In genomic region chr7:82740246-82740848, GRCh38 we compare ENCODE assay signal across 9 cellular contexts.
DNase-seq lines count a peak whose midpoint lies in the region; ATAC-seq and TF ChIP-seq lines count a peak whose summit lies in the region.
"Had no signal": no experiment of that assay in that cellular context is flagged by ENCODE, and none has a peak within 500 bp of the region (broad histone marks: within the 10 kb centered on the region; RNA-seq: fewer than 3 reads in every experiment).

No MANE protein-coding gene starts in this region.

- no peaks in the 10 kb centered on the region for H3K27me3 ChIP-seq in body of pancreas
- no peaks in the 10 kb centered on the region for H3K27me3 ChIP-seq in CD4-positive, alpha-beta memory T cell (ENCODE audit: insufficient read depth, low read length)

- H3K9me3 ChIP-seq in HEK293 (ENCODE audit: control insufficient read depth, insufficient read depth, low read depth, low read length) (no peaks in the 10 kb centered on the region), body of pancreas (no peaks in the 10 kb centered on the region)
- H3K9me3 ChIP-seq in CD4-positive, alpha-beta memory T cell (ENCODE audit: control insufficient read depth in 1 of 2, low read length in 2 of 2), result no peaks in the 10 kb centered on the region

- WGBS in body of pancreas, 2 donors, result 33 to 37% methylated on average over 3 of the region's 3 CpGs

- CTCF ChIA-PET in HEK293 (lab: Yijun Ruan, JAX), result interaction anchor here (0.6 to 2.5 kb wide), 23 partner anchors 8 to 1242 kb away, joined by 3 to 14 read pairs (median 4); no protein-coding TSS in a partner anchor
- CTCF ChIA-PET in CD4-positive, alpha-beta memory T cell (lab: Charles Lee; ENCODE audit: partially characterized antibody), result interaction anchor here (0.6 kb wide), 1 partner anchor 175 kb away, joined by 4 read pairs; no protein-coding TSS in a partner anchor

- H3K4me1 ChIP-seq in HEK293 (ENCODE audit: control insufficient read depth, insufficient read depth, low read length), result no peaks in the 10 kb centered on the region
- no peaks in the 10 kb centered on the region for H3K4me1 ChIP-seq in body of pancreas
- no peaks in the 10 kb centered on the region for H3K4me1 ChIP-seq in CD4-positive, alpha-beta memory T cell (ENCODE audit: insufficient read depth, low read length)

- intact Hi-C loops in body of pancreas (cut with DNase I), result no loop called here
- intact Hi-C loops in CD4-positive, alpha-beta memory T cell (cut with micrococcal nuclease), result no loop called here

- no peak overlapping the region for H3K27ac Mint-ChIP-seq in mesothelial cell of epicardium
- no peak overlapping the region for H3K27ac Mint-ChIP-seq in CD4-positive, alpha-beta memory T cell
- H3K27ac Mint-ChIP-seq: naive B cell had no signal

- ATAC-seq in body of pancreas (no peak), GM21381 (IDR thresholded peaks at IDR 0.05; ENCODE audit: unreplicated experiment) (no peak)

- TF ChIP-seq CTCF in HEK293 (tag by site-specific recombination; IDR thresholded peaks at IDR 0.05), result no peak
- TF ChIP-seq CTCF in body of pancreas (IDR thresholded peaks at IDR 0.05), result peak in 6 of 7 experiments; percentile 23 to 37 (median 28)
- TF ChIP-seq CTCF in mesothelial cell of epicardium (IDR thresholded peaks at IDR 0.05; ENCODE audit: unreplicated experiment), result peak; percentile 50

- POLR2A ChIA-PET in HEK293 (lab: Yijun Ruan, JAX), result no interaction called here
- POLR2A ChIA-PET in CD4-positive, alpha-beta memory T cell (lab: Charles Lee; ENCODE audit: partially characterized antibody), result no interaction called here

- TF ChIP-seq POLR2A in body of pancreas (IDR thresholded peaks at IDR 0.05), result no peak

- peak; percentile 35 for DNase-seq in DMS153 (lab: John Stamatoyannopoulos, UW)
- DNase-seq in NCI-H460 (ENCODE audit: extremely low read depth, low read depth), result peak; percentile 67
- DNase-seq in body of pancreas, result peak; percentile 23 to 55 (median 32)
- DNase-seq in mesothelial cell of epicardium (ENCODE audit: low spot score in 2 of 2, unreplicated experiment in 2 of 2), result peak in 1 of 2 experiments; percentile 45
- DNase-seq in activated CD8-positive, alpha-beta memory T cell treated with anti-CD3 and anti-CD28 coated beads, Interleukin-2, amount 50 U/mL, for 4 hours, result no peak
- no peak for DNase-seq in CD4-positive, alpha-beta memory T cell
- DNase-seq: naive B cell had no signal

- H3K4me3 Mint-ChIP-seq in mesothelial cell of epicardium, result no peak overlapping the region
- H3K4me3 Mint-ChIP-seq in CD4-positive, alpha-beta memory T cell, result no peak overlapping the region
- H3K4me3 Mint-ChIP-seq: naive B cell had no signal

- no peaks in the 10 kb centered on the region for H3K27me3 Mint-ChIP-seq in mesothelial cell of epicardium (ENCODE audit: low read depth)
- H3K27me3 Mint-ChIP-seq in CD4-positive, alpha-beta memory T cell, result no peaks in the 10 kb centered on the region
- H3K27me3 Mint-ChIP-seq: naive B cell had no signal

- no peaks in the 10 kb centered on the region for H3K36me3 Mint-ChIP-seq in mesothelial cell of epicardium
- no peaks in the 10 kb centered on the region for H3K36me3 Mint-ChIP-seq in CD4-positive, alpha-beta memory T cell
- H3K36me3 Mint-ChIP-seq: naive B cell had no signal

- H3K27ac ChIP-seq in HEK293 (ENCODE audit: extremely low read depth, low read depth, low read length), result no peak overlapping the region
- H3K27ac ChIP-seq in body of pancreas, result no peak overlapping the region
- H3K27ac ChIP-seq in CD4-positive, alpha-beta memory T cell (ENCODE audit: low read depth, low read length), result no peak overlapping the region

- no peak overlapping the region for H3K4me3 ChIP-seq in HEK293 (ENCODE audit: low read depth, low read length)
- no peak overlapping the region for H3K4me3 ChIP-seq in body of pancreas
- H3K4me3 ChIP-seq in CD4-positive, alpha-beta memory T cell (ENCODE audit: low read length in 2 of 2), result no peak overlapping the region

- H3K9me3 Mint-ChIP-seq in mesothelial cell of epicardium, result no peaks in the 10 kb centered on the region
- peaks cover 0 to 18% (median 5%) of the 10 kb centered on the region in 8 donors for H3K9me3 Mint-ChIP-seq in CD4-positive, alpha-beta memory T cell

- no peaks in the 10 kb centered on the region for H3K36me3 ChIP-seq in HEK293 (ENCODE audit: control insufficient read depth in 2 of 2, insufficient read depth in 1 of 2, low read length in 2 of 2)
- no peaks in the 10 kb centered on the region for H3K36me3 ChIP-seq in body of pancreas (replicated peaks in 1 of 2; ENCODE audit: insufficient read depth in 1 of 2, low read depth in 2 of 2)
- no peaks in the 10 kb centered on the region for H3K36me3 ChIP-seq in CD4-positive, alpha-beta memory T cell (ENCODE audit: insufficient read depth, low read length)

- peaks cover 9% of the 10 kb centered on the region for H3K4me1 Mint-ChIP-seq in mesothelial cell of epicardium
- no peaks in the 10 kb centered on the region for H3K4me1 Mint-ChIP-seq in CD4-positive, alpha-beta memory T cell
- H3K4me1 Mint-ChIP-seq: naive B cell had no signal

TF ChIP-seq in HEK293, 187 proteins besides CTCF, POLR2A, EP300 and RAD21:
- peak; percentile 59 for TF ChIP-seq ZNF654 (tag by site-specific recombination; IDR thresholded peaks at IDR 0.05; ENCODE audit: low read depth)
- no peak for TF ChIP-seq ZNF174 (tag by site-specific recombination; IDR thresholded peaks at IDR 0.05)

Comparison
In these comparisons a context has a peak if more than half of its experiments do, and no peak if none do; other contexts are left out.
1. DNase-seq: peak in DMS153 (single experiment), NCI-H460 (single experiment) and body of pancreas (4 of 4); none in activated CD8-positive, alpha-beta memory T cell treated with anti-CD3 and anti-CD28 coated beads, Interleukin-2, amount 50 U/mL, for 4 hours (single experiment) and CD4-positive, alpha-beta memory T cell (0 of 5).